9 cellular contexts compared by ENCODE assay signal in the genomic region with DNA sequence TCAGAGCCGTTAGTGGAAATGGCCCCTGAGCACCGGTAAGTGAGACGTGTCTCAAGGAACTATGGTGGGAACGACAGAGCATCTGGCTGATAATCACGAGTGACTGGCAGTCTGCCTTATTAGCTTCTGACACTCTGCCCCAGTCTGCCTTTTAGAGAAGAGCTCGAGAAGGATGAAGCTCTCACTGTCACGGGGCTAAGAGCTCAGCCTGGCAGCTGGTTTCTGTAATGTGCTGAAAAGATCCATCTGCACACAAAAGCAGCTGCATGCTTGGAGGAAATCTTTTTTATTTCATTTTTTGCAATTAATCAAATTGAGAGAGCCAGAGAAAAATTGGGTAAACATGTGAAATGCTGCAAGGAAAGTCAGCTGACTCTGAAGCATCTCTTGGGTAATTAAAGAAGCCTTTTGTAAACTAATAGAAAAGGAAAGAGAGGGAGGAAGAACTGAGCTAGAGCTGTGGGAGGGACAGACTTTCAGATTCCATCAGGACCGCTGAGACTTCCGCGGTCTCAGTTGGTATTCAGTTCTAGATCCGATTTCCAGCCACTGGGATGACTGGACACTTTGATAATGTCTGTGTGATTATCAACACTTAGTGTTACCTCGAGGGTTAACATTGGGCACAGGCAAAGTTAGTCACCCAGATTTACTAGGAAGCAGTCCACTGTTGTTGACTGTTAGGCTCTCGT. TPM values are rescaled to one million over a fixed set of nuclear protein-coding genes. Genes with fewer than 3 reads are reported as not detected.
DNase-seq lines count a peak whose midpoint lies in the region; ATAC-seq, FAIRE-seq and TF ChIP-seq lines count a peak whose summit lies in the region.
"Had no signal": no experiment of that assay in that cellular context is flagged by ENCODE, and none has a peak within 500 bp of the region (broad histone marks: within the 10 kb centered on the region; RNA-seq: fewer than 3 reads in every experiment).

No MANE protein-coding gene starts in this region.

- no peak for TF ChIP-seq POLR2A in NB4 (IDR thresholded peaks at IDR 0.05; ENCODE audit: extremely low read depth, insufficient read length)

- H3K36me3 ChIP-seq in astrocyte (ENCODE audit: insufficient read depth, low read length) (no peaks in the 10 kb centered on the region), left lung (peaks cover 0 to 14% of the 10 kb centered on the region in 2 donors)

- no peaks in the 10 kb centered on the region for H3K36me3 Mint-ChIP-seq in astrocyte (ENCODE audit: low read depth, unreplicated experiment)

- FAIRE-seq in astrocyte (lab: Jason Lieb, UNC): peak; percentile 97
- FAIRE-seq: A204.1 had no signal

- H3K9me3 ChIP-seq in astrocyte (ENCODE audit: insufficient read depth, low read depth, low read length) (no peaks in the 10 kb centered on the region), left lung (no peaks in the 10 kb centered on the region)

- DNase-seq in NCI-H1092 treated with DMSO at 0.1 percent for 48 hours (lab: John Stamatoyannopoulos, UW): peak; percentile 52
- DNase-seq in NCI-H1092 (lab: John Stamatoyannopoulos, UW): no peak
- peak; percentile 35 for DNase-seq in NB4 (ENCODE audit: low read depth)
- DNase-seq in astrocyte (ENCODE audit: low read depth): peak; percentile 94
- DNase-seq in left lung: peak in 1 of 2 donors; percentile 62
- no peak for DNase-seq in RWPE1 (ENCODE audit: low spot score)

- ATAC-seq in GM21737 (IDR thresholded peaks at IDR 0.05; ENCODE audit: unreplicated experiment) (peak; percentile 53), left lung (peak; percentile 61)

- no peaks in the 10 kb centered on the region for H3K9me3 Mint-ChIP-seq in astrocyte (ENCODE audit: unreplicated experiment)

- H3K9ac ChIP-seq in astrocyte (ENCODE audit: low read length): peak overlapping the region; percentile 64

- H3K4me3 ChIP-seq in NB4 (ENCODE audit: low read depth, low read length) (no peak overlapping the region), astrocyte (ENCODE audit: insufficient read depth, low read depth, low read length) (peak overlapping the region; percentile 19), left lung (no peak overlapping the region)

- H3K27me3 Mint-ChIP-seq in astrocyte (ENCODE audit: low read depth, unreplicated experiment): no peaks in the 10 kb centered on the region

- CTCF ChIA-PET in RWPE1 (lab: Yijun Ruan, JAX): no interaction called here

- POLR2A ChIA-PET in RWPE1 (lab: Yijun Ruan, JAX; ENCODE audit: low non-redundant PET): no interaction called here

- H3K4me1 Mint-ChIP-seq in astrocyte (ENCODE audit: low read depth, unreplicated experiment): peaks cover 37% of the 10 kb centered on the region

- no peak for TF ChIP-seq CTCF in NB4 (IDR thresholded peaks at IDR 0.05; ENCODE audit: low read depth, low read length)
- no peak for TF ChIP-seq CTCF in astrocyte (IDR thresholded peaks at IDR 0.05; ENCODE audit: insufficient read depth, low read depth, low read length)
- no peak for TF ChIP-seq CTCF in left lung (IDR thresholded peaks at IDR 0.05)
- no peak for TF ChIP-seq CTCF in RWPE1 (conservative IDR thresholded peaks at IDR 0.05; ENCODE audit: low read depth)

- H3K27ac ChIP-seq in astrocyte (ENCODE audit: low read depth, low read length): peak overlapping the region; percentile 74
- peak overlapping the region; percentile 60 to 79 for H3K27ac ChIP-seq in left lung
- peak overlapping the region; percentile 50 for H3K27ac ChIP-seq in temporal lobe (ENCODE audit: low read depth, low read length)
- H3K27ac ChIP-seq in RWPE1: no peak overlapping the region

- H4K20me1 ChIP-seq in astrocyte (ENCODE audit: insufficient read depth, low read length): no peaks in the 10 kb centered on the region

- intact Hi-C loops in left lung (cut with DNase I): no loop called here

- H3K4me2 ChIP-seq in astrocyte (ENCODE audit: low read length): peak overlapping the region; percentile 66

- H3K27ac Mint-ChIP-seq in astrocyte (ENCODE audit: unreplicated experiment): no peak overlapping the region

- no peak overlapping the region for H2AFZ ChIP-seq in astrocyte (ENCODE audit: low read depth, low read length)

- no peaks in the 10 kb centered on the region for H3K79me2 ChIP-seq in astrocyte (ENCODE audit: insufficient read depth, low read length)

- H3K4me1 ChIP-seq in astrocyte (ENCODE audit: insufficient read depth, low read length): peaks cover 35% of the 10 kb centered on the region
- H3K4me1 ChIP-seq in left lung: peaks cover 28 to 91% of the 10 kb centered on the region in 2 donors

- H3K4me3 Mint-ChIP-seq in astrocyte (ENCODE audit: unreplicated experiment): no peak overlapping the region

- no peaks in the 10 kb centered on the region for H3K27me3 ChIP-seq in astrocyte (ENCODE audit: insufficient read depth, low read length)
- no peaks in the 10 kb centered on the region for H3K27me3 ChIP-seq in left lung

RNA-seq across cellular contexts. Expression of a gene that starts 24.4 kb away (rescaled TPM):
- total RNA-seq in astrocyte: 10.8 and 11.4 TPM in 2 replicates
- 10 to 100 TPM; 40.5 to 56.7 TPM for total RNA-seq in left lung
- 10.1 TPM for total RNA-seq in temporal lobe

Comparison
In these comparisons a context has a peak if more than half of its experiments do, and no peak if none do; other contexts are left out.
1. DNase-seq: peak in NCI-H1092 treated with DMSO at 0.1 percent for 48 hours (single experiment), NB4 (single experiment) and astrocyte (single experiment); none in NCI-H1092 (single experiment) and RWPE1 (single experiment).